ENCODE assay signal across 9 cellular contexts in genomic region chr10:88080213-88080612, GRCh38.
A peak's percentile ranks its signal among the peaks of the same experiment; 100 is the strongest.
DNase-seq lines count a peak whose midpoint lies in the region; ATAC-seq, FAIRE-seq and TF ChIP-seq lines count a peak whose summit lies in the region.
"Had no signal": no experiment of that assay in that cellular context is flagged by ENCODE, and none has a peak within 500 bp of the region (broad histone marks: within the 10 kb centered on the region; RNA-seq: fewer than 3 reads in every experiment).

No MANE protein-coding gene starts in this region.

- no peaks in the 10 kb centered on the region for H3K79me2 ChIP-seq in H9 (ENCODE audit: insufficient read depth, low read length)

- WGBS in H9 (ENCODE audit: extremely low coverage, insufficient read length, low lambda C conversion rate): no CpG with 5 or more reads among the region's 3 CpGs
- 33 to 37% methylated on average over 3 of the region's 3 CpGs for WGBS in heart right ventricle, 2 donors

- no peak overlapping the region for H3K27ac ChIP-seq in H9 (ENCODE audit: insufficient read length, low read depth, low read length)
- H3K27ac ChIP-seq in heart right ventricle: no peak overlapping the region

- no peaks in the 10 kb centered on the region for H3K36me3 ChIP-seq in heart right ventricle

- no peak overlapping the region for H3K18ac ChIP-seq in H9 (ENCODE audit: insufficient read length, low read depth, low read length)

- H2BK15ac ChIP-seq in H9 (ENCODE audit: low read depth, low read length): no peak overlapping the region

- H3K4ac ChIP-seq in H9 (ENCODE audit: low read depth, low read length): no peak overlapping the region

- no peak for TF ChIP-seq CTCF in endothelial cell (IDR thresholded peaks at IDR 0.05; ENCODE audit: unreplicated experiment)
- TF ChIP-seq CTCF in H9 (conservative IDR thresholded peaks at IDR 0.05): no peak
- no peak for TF ChIP-seq CTCF in heart right ventricle (IDR thresholded peaks at IDR 0.05)

- no peaks in the 10 kb centered on the region for H3K9me3 ChIP-seq in H9 (ENCODE audit: control insufficient read depth, low read depth, low read length)
- no peaks in the 10 kb centered on the region for H3K9me3 ChIP-seq in heart right ventricle

- DNase-seq in DMS53 treated with DMSO at 0.1 percent for 48 hours (lab: John Stamatoyannopoulos, UW; ENCODE audit: unreplicated experiment) (peak; percentile 82), endothelial cell (ENCODE audit: low spot score) (no peak), superior temporal gyrus (ENCODE audit: extremely low spot score) (no peak), H9 (no peak), heart right ventricle (no peak)
- DNase-seq: T-helper 1 cell had no signal

- no peak overlapping the region for H3K14ac ChIP-seq in H9 (ENCODE audit: insufficient read depth, low read length)

- no peak overlapping the region for H3K4me2 ChIP-seq in H9 (ENCODE audit: insufficient read depth, insufficient read length, low read length)

- H4K8ac ChIP-seq in H9 (replicated peaks; ENCODE audit: insufficient read length, low read depth, low read length): no peak overlapping the region

- no peak overlapping the region for H3K56ac ChIP-seq in H9 (ENCODE audit: insufficient read length, low read depth, low read length)

- no peak overlapping the region for H2BK5ac ChIP-seq in H9 (ENCODE audit: insufficient read length, low read length)

- no peak overlapping the region for H3K9ac ChIP-seq in H9 (ENCODE audit: extremely low read depth, insufficient read length, low read length)

- no peak overlapping the region for H4K5ac ChIP-seq in H9 (ENCODE audit: insufficient read length, low read depth, low read length)

- H2AFZ ChIP-seq in H9 (ENCODE audit: low read length): no peak overlapping the region

- H4K91ac ChIP-seq in H9 (ENCODE audit: insufficient read length, low read depth, low read length): no peak overlapping the region

- H3K79me1 ChIP-seq in H9 (ENCODE audit: insufficient read depth, low read depth, low read length, poor library complexity, severe bottlenecking): no peaks in the 10 kb centered on the region

- H3T11ph ChIP-seq in H9 (ENCODE audit: low read length): no peak overlapping the region

- intact Hi-C loops in heart right ventricle (cut with DNase I): no loop called here

- no peak overlapping the region for H2BK20ac ChIP-seq in H9 (ENCODE audit: low read depth, low read length, poor library complexity, severe bottlenecking)

- no peak overlapping the region for H3K4me3 ChIP-seq in heart right ventricle

- H3K23me2 ChIP-seq in H9 (ENCODE audit: insufficient read length, low read depth, low read length, poor library complexity, severe bottlenecking): no peaks in the 10 kb centered on the region

- no peaks in the 10 kb centered on the region for H4K20me1 ChIP-seq in H9 (ENCODE audit: control insufficient read depth, insufficient read depth, insufficient read length)

- no peak overlapping the region for H3K4me3 Mint-ChIP-seq in endothelial cell (ENCODE audit: unreplicated experiment)
- no peak overlapping the region for H3K4me3 Mint-ChIP-seq in H9

- H3K9me3 Mint-ChIP-seq in endothelial cell (ENCODE audit: unreplicated experiment) (no peaks in the 10 kb centered on the region), H9 (no peaks in the 10 kb centered on the region)

- H3K27me3 ChIP-seq in H9 (ENCODE audit: insufficient read depth, low read length) (no peaks in the 10 kb centered on the region), heart right ventricle (no peaks in the 10 kb centered on the region)

- H2AK5ac ChIP-seq in H9 (ENCODE audit: insufficient read length, low read length): no peak overlapping the region

- no peaks in the 10 kb centered on the region; the same call in 1 of the 2 replicates for H3K4me1 ChIP-seq in H9 (ENCODE audit: insufficient read depth, low read length)
- H3K4me1 ChIP-seq in heart right ventricle: peaks cover 0 to 38% (median 3%) of the 10 kb centered on the region in 9 donors

- H3K36me3 Mint-ChIP-seq in endothelial cell (ENCODE audit: low read depth, unreplicated experiment) (no peaks in the 10 kb centered on the region), H9 (ENCODE audit: insufficient read depth in 1 of 3, low read depth in 3 of 3) (no peaks in the 10 kb centered on the region)

- H3K27me3 Mint-ChIP-seq in endothelial cell (ENCODE audit: unreplicated experiment): no peaks in the 10 kb centered on the region
- H3K27me3 Mint-ChIP-seq in H9 (ENCODE audit: low read depth): no peaks in the 10 kb centered on the region

- FAIRE-seq in islet of Langerhans (lab: Jason Lieb, UNC): peak; percentile 99

- ATAC-seq in GM21367 (IDR thresholded peaks at IDR 0.05; ENCODE audit: unreplicated experiment) (peak; percentile 28), HG03575 (IDR thresholded peaks at IDR 0.05; ENCODE audit: extremely low read depth, insufficient number of reproducible peaks, low FRiP score, unreplicated experiment) (peak; percentile 37), heart right ventricle (no peak)

- no peak overlapping the region for H2BK12ac ChIP-seq in H9 (ENCODE audit: insufficient read length, low read depth, low read length)

- no peak overlapping the region for H2BK120ac ChIP-seq in H9 (ENCODE audit: low read depth, low read length, poor library complexity, severe bottlenecking)

- H3K4me1 Mint-ChIP-seq in endothelial cell (ENCODE audit: unreplicated experiment) (no peaks in the 10 kb centered on the region), H9 (peaks cover 11 to 15% of the 10 kb centered on the region in 2 experiments)

- no peak overlapping the region for H3K27ac Mint-ChIP-seq in endothelial cell (ENCODE audit: unreplicated experiment)
- H3K27ac Mint-ChIP-seq in H9: no peak overlapping the region

- no peak overlapping the region for H3K23ac ChIP-seq in H9 (ENCODE audit: insufficient read length, low read depth, low read length)

Comparison
In these comparisons a context has a peak if more than half of its experiments do, and no peak if none do; other contexts are left out.
1. ATAC-seq: peak in GM21367 (single experiment) and HG03575 (single experiment); none in heart right ventricle (0 of 8).